8 cellular contexts compared by ENCODE assay signal in genomic region chr2:238895901-238896600, GRCh38. TPM values are rescaled to one million over a fixed set of nuclear protein-coding genes. Genes with fewer than 3 reads are reported as not detected.
DNase-seq lines count a peak whose midpoint lies in the region; ATAC-seq and TF ChIP-seq lines count a peak whose summit lies in the region.

No MANE protein-coding gene starts in this region.

- TF ChIP-seq POLR2A in IMR-90 (IDR thresholded peaks at IDR 0.05; ENCODE audit: low read depth, low read length): no peak
- no peak for TF ChIP-seq POLR2A in upper lobe of left lung (IDR thresholded peaks at IDR 0.05)
- no peak for TF ChIP-seq POLR2A in erythroblast (IDR thresholded peaks at IDR 0.05; ENCODE audit: low read length)

- 61% methylated on average over 8 of the region's 27 CpGs; no CpG with 5 or more reads in 1 of the 2 experiments for whole genome bisulfite sequencing in IMR-90 (ENCODE audit: extremely low coverage in 2 of 2, insufficient read length in 1 of 2), 2 experiments
- WGBS in upper lobe of left lung, 2 donors: 51 to 80% methylated on average over 1 to 27 of the region's 27 CpGs

- H3K56ac ChIP-seq in IMR-90 (ENCODE audit: extremely low read depth, insufficient read depth, low read length): 0 out of 2 replicates have a peak overlapping the region, but pooled peaks have one; percentile 51

- H3K36me3 ChIP-seq in IMR-90 (ENCODE audit: control insufficient read depth, insufficient read depth, low read length) (peaks cover 7% of the 10 kb centered on the region; the same call in 1 of the 2 replicates), upper lobe of left lung (no peaks in the 10 kb centered on the region)

- H3K4me3 ChIP-seq in IMR-90 (ENCODE audit: insufficient read depth, low read depth, low read length) (no peak overlapping the region), epithelial cell of proximal tubule (ENCODE audit: low read depth, low read length) (no peak overlapping the region), upper lobe of left lung (no peak overlapping the region)

- no peak for TF ChIP-seq EP300 in upper lobe of left lung (IDR thresholded peaks at IDR 0.05)

- no peaks in the 10 kb centered on the region for H3K27me3 ChIP-seq in IMR-90 (ENCODE audit: control insufficient read depth, insufficient read depth, low read length)
- H3K27me3 ChIP-seq in upper lobe of left lung: no peaks in the 10 kb centered on the region

- no peak overlapping the region for H3K9ac ChIP-seq in IMR-90 (ENCODE audit: low read depth, low read length)

- no peaks in the 10 kb centered on the region for H3K9me3 ChIP-seq in IMR-90 (ENCODE audit: control insufficient read depth, insufficient read depth, low read length)
- no peaks in the 10 kb centered on the region for H3K9me3 ChIP-seq in upper lobe of left lung

- H3K9me1 ChIP-seq in IMR-90 (ENCODE audit: insufficient read depth, low read length): peaks cover 15% of the 10 kb centered on the region; the same call in 1 of the 2 replicates

- peak overlapping the region; percentile 83 for H2AFZ ChIP-seq in IMR-90 (replicated peaks; ENCODE audit: low read length, poor library complexity)

- TF ChIP-seq RAD21 in IMR-90 (IDR thresholded peaks at IDR 0.05; ENCODE audit: low read length): no peak

- peak overlapping the region; percentile 15; the same call in 1 of the 3 replicates for H2BK15ac ChIP-seq in IMR-90 (ENCODE audit: low read depth, low read length)

- peak; percentile 87 for ATAC-seq in IMR-90 (ENCODE audit: low read depth)
- ATAC-seq in upper lobe of left lung (ENCODE audit: low FRiP score in 2 of 2): peak; percentile 2 to 85

- no TSS peak for BruUV-seq in IMR-90 (replicated peaks; lab: Mats Ljungman, UMichigan)

- peak overlapping the region; percentile 1 for H2BK5ac ChIP-seq in IMR-90 (ENCODE audit: low read depth, low read length, poor library complexity, severe bottlenecking)

- H2AK5ac ChIP-seq in IMR-90 (ENCODE audit: low read depth, low read length): peak overlapping the region; percentile 75

- TF ChIP-seq CTCF in IMR-90 (conservative IDR thresholded peaks at IDR 0.05; ENCODE audit: low read depth, low read length): no peak
- TF ChIP-seq CTCF in epithelial cell of proximal tubule (conservative IDR thresholded peaks at IDR 0.05; ENCODE audit: low read depth, low read length): no peak
- no peak for TF ChIP-seq CTCF in upper lobe of left lung (IDR thresholded peaks at IDR 0.05)

- H4K91ac ChIP-seq in IMR-90 (ENCODE audit: insufficient read depth, low read depth, low read length): peak overlapping the region; percentile 73

- H3K18ac ChIP-seq in IMR-90 (ENCODE audit: low read depth, low read length): no peak overlapping the region

- peak overlapping the region; percentile 59 for H3K14ac ChIP-seq in IMR-90 (replicated peaks; ENCODE audit: low read depth, low read length)

- in situ Hi-C loops in IMR-90 (cut with MboI; ENCODE audit: low sequenced_read_pairs): no loop called here

- H4K20me1 ChIP-seq in IMR-90 (ENCODE audit: insufficient read depth, low read length): peaks cover 35% of the 10 kb centered on the region

- no peak overlapping the region for H4K5ac ChIP-seq in IMR-90 (ENCODE audit: low read depth, low read length)

- H3K4me1 ChIP-seq in IMR-90 (ENCODE audit: control insufficient read depth, insufficient read depth, low read length): peaks cover 31% of the 10 kb centered on the region
- H3K4me1 ChIP-seq in upper lobe of left lung: peaks cover 0 to 2% (median 0%) of the 10 kb centered on the region in 4 donors

- dilution Hi-C loops in IMR-90 (cut with HindIII; ENCODE audit: low sequenced_read_pairs, unreplicated experiment): no loop called here

- no peak overlapping the region for H3K4me2 ChIP-seq in IMR-90 (ENCODE audit: low read depth, low read length)

- peaks cover 8 to 82% of the 10 kb centered on the region in 2 experiments; a peak in 3 of 4 replicates for H3K79me1 ChIP-seq in IMR-90 (ENCODE audit: low read depth in 1 of 2, low read length in 2 of 2)

- intact Hi-C loops in IMR-90 (cut with micrococcal nuclease): loop anchor here (5.0 kb wide), 1 partner anchor 49 kb away; the partner anchor contains the start of gene TWIST2

- peak overlapping the region; percentile 90 for H2AK9ac ChIP-seq in IMR-90 (replicated peaks; ENCODE audit: low read depth, low read length, poor library complexity)

- peak overlapping the region in 1 of 2 experiments; percentile 83; a peak in 2 of 4 replicates for H4K8ac ChIP-seq in IMR-90 (ENCODE audit: low read depth in 2 of 2, low read length in 2 of 2)

- POLR2A ChIA-PET in IMR-90 (lab: Charles Lee; ENCODE audit: unreplicated experiment): no interaction called here

- DNase-seq in IMR-90: peak; percentile 91
- DNase-seq in epithelial cell of proximal tubule (ENCODE audit: low read depth): peak; percentile 23
- DNase-seq in lung microvascular endothelial cell (ENCODE audit: low read depth in 2 of 2): peak; percentile 20 to 88
- peak in 1 of 2 donors; percentile 65 for DNase-seq in upper lobe of left lung
- no peak for DNase-seq in HuH-7.5 (ENCODE audit: low spot score)
- DNase-seq in DMS114 treated with DMSO at 0.1 percent for 48 hours (lab: John Stamatoyannopoulos, UW; ENCODE audit: unreplicated experiment): no peak
- DNase-seq in T-helper 2 cell: no peak
- DNase-seq in erythroblast (lab: John Stamatoyannopoulos, UW): no peak

- peak overlapping the region; percentile 2; the same call in 1 of the 2 replicates for H3K27ac ChIP-seq in IMR-90 (ENCODE audit: insufficient read depth, low read length)
- H3K27ac ChIP-seq in upper lobe of left lung: no peak overlapping the region

- peak overlapping the region; percentile 72 for H3K4ac ChIP-seq in IMR-90 (ENCODE audit: low read depth, low read length)

- no peak overlapping the region for H2BK20ac ChIP-seq in IMR-90 (ENCODE audit: low read depth, low read length)

- H3K23ac ChIP-seq in IMR-90 (ENCODE audit: low read depth, low read length): no peak overlapping the region

- CTCF ChIA-PET in IMR-90 (lab: Yijun Ruan, JAX): no interaction called here

- peak overlapping the region; percentile 68; the same call in 1 of the 2 replicates for H2BK120ac ChIP-seq in IMR-90 (ENCODE audit: low read depth, low read length)

TF ChIP-seq in IMR-90, 13 proteins besides CTCF, POLR2A, EP300 and RAD21:
- TF ChIP-seq BHLHE40 (IDR thresholded peaks at IDR 0.05; ENCODE audit: low read depth, low read length): peak; percentile 80
- TF ChIP-seq SMC3 (IDR thresholded peaks at IDR 0.05; ENCODE audit: low read depth, low read length): peak; percentile 15; the same call in 1 of the 2 replicates
- no peak for TF ChIP-seq RFX5 (IDR thresholded peaks at IDR 0.05; ENCODE audit: low read depth, low read length)
- peak; percentile 88; the same call in 1 of the 2 replicates for TF ChIP-seq MAZ (IDR thresholded peaks at IDR 0.05; ENCODE audit: borderline replicate concordance, low read depth, low read length)
- no peak for TF ChIP-seq RCOR1 (IDR thresholded peaks at IDR 0.05; ENCODE audit: insufficient replicate concordance, low read length)
- TF ChIP-seq CHD1 (IDR thresholded peaks at IDR 0.05; ENCODE audit: low read depth, low read length): no peak
- TF ChIP-seq NFE2L2 (IDR thresholded peaks at IDR 0.05; ENCODE audit: low read depth, low read length): no peak
- TF ChIP-seq FOS (IDR thresholded peaks at IDR 0.05; ENCODE audit: low read depth, low read length): peak; percentile 93
- no peak for TF ChIP-seq MAFK (IDR thresholded peaks at IDR 0.05; ENCODE audit: low read depth, low read length)
- TF ChIP-seq, protein P1, sequence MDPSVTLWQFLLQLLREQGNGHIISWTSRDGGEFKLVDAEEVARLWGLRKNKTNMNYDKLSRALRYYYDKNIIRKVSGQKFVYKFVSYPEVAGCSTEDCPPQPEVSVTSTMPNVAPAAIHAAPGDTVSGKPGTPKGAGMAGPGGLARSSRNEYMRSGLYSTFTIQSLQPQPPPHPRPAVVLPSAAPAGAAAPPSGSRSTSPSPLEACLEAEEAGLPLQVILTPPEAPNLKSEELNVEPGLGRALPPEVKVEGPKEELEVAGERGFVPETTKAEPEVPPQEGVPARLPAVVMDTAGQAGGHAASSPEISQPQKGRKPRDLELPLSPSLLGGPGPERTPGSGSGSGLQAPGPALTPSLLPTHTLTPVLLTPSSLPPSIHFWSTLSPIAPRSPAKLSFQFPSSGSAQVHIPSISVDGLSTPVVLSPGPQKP (IDR thresholded peaks at IDR 0.05; ENCODE audit: borderline replicate concordance, low read depth, low read length): no peak
- TF ChIP-seq CEBPB (IDR thresholded peaks at IDR 0.05; ENCODE audit: low read depth, low read length): no peak
- no peak for TF ChIP-seq USF2 (IDR thresholded peaks at IDR 0.05; ENCODE audit: low read depth, low read length)
- TF ChIP-seq MXI1 (IDR thresholded peaks at IDR 0.05; ENCODE audit: borderline replicate concordance, low read depth, low read length): 0 out of 2 replicates have a peak, but pooled peaks have one; percentile 16

RNA-seq across cellular contexts. Expression of gene TWIST2, which starts 48.2 kb away (rescaled TPM):
- total RNA-seq in IMR-90 (2012; rRNA removed) (9.3 and 14.7 TPM in 2 replicates), epithelial cell of proximal tubule (0.46 and 1.8 TPM in 2 replicates), lung microvascular endothelial cell (0.20 and 0.44 TPM in 2 replicates), upper lobe of left lung (10 to 100 TPM; 10.5 to 29.3 (median 23.4) TPM)
- 33.6 and 40.0 TPM in 2 replicates for polyA plus RNA-seq in IMR-90 (2012; rRNA removed)
- 27.9 and 76.1 TPM in 2 replicates for polyA plus RNA-seq in IMR-90 (2012; cell fraction: cytosol; rRNA removed)
- polyA plus RNA-seq in IMR-90 (2012; cell fraction: nucleus; rRNA removed; ENCODE audit: low replicate concordance): 18.9 and 35.7 TPM in 2 replicates

Comparison
In these comparisons a context has a peak if more than half of its experiments do, and no peak if none do; other contexts are left out.
1. DNase-seq: peak in IMR-90 (single experiment), epithelial cell of proximal tubule (single experiment) and lung microvascular endothelial cell (2 of 2); none in HuH-7.5 (single experiment), DMS114 treated with DMSO at 0.1 percent for 48 hours (single experiment), T-helper 2 cell (0 of 5) and erythroblast (0 of 2).